8 cellular contexts compared by ENCODE assay signal in the genomic region with DNA sequence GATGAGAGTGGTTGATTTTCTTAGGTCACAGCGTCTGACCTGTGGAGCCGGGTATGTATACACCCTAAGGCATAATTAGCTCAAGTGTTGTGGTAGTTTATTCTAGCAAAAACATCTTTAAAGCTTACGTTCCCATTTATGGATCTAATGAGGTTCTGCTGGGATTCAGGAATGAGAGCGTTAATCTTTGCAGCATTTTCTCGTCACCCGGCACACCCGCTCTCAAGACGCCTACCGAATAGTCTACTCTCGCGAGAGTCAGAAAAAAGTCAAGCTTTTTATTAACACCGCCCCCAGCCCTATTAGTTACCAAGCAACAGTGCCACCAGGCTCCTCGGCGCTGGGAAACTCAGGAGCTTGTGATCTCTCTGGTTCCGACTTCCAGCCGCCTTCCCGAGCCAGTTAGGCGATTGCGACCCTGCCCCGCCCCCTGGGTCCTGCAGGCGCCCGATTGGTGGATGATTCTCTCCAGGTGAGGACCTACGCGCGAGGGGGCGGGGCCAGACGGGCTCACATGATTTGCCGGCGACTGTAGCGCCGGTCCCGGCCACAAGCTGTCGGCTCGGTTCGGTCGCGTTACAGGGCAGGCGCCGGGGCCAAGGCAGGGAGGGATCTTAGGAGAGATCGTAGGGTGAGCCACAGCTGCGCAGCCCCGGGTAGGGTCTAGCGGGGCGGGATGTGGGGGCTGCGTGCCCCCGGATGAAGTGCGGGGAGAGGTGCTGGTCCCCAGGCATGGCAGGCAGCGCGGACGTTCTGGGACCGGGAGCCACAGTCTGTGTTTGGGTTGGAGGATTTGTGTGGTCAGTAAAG. TPM values are rescaled to one million over a fixed set of nuclear protein-coding genes. Genes with fewer than 3 reads are reported as not detected.
A peak's percentile ranks its signal among the peaks of the same experiment; 100 is the strongest.
DNase-seq lines count a peak whose midpoint lies in the region; ATAC-seq, FAIRE-seq and TF ChIP-seq lines count a peak whose summit lies in the region.

Gene PFKFB2, plus strand, starts transcription at position 540 of the 810 bp plus-strand sequence. CDS start 1,443 bp downstream, outside the sequence.

- peaks cover 37% of the 10 kb centered on the region for H3K4me1 Mint-ChIP-seq in T-helper 2 cell treated with Interferon-gamma antibody and Interleukin-4, amounts not matched to agents 5 μg/mL and 100 μg/mL, for 36 hours (ENCODE audit: low read depth)
- H3K4me1 Mint-ChIP-seq in astrocyte (ENCODE audit: low read depth, unreplicated experiment) (peaks cover 17% of the 10 kb centered on the region), progenitor cell of endocrine pancreas (ENCODE audit: low read depth) (peaks cover 16% of the 10 kb centered on the region)

- peak within 1 kb of the TSS; percentile 50 for H3K27ac ChIP-seq in astrocyte (ENCODE audit: low read depth, low read length)
- H3K27ac ChIP-seq in right atrium auricular region, result peak within 1 kb of the TSS; percentile 97 to 98
- H3K27ac ChIP-seq in upper lobe of right lung, result peak within 1 kb of the TSS; percentile 90

- no peak for TF ChIP-seq CTCF in GM13977 (IDR thresholded peaks at IDR 0.05; ENCODE audit: extremely low read depth, insufficient read depth, missing control alignments)
- TF ChIP-seq CTCF in astrocyte (IDR thresholded peaks at IDR 0.05; ENCODE audit: insufficient read depth, low read depth, low read length), result no peak
- no peak for TF ChIP-seq CTCF in right atrium auricular region (IDR thresholded peaks at IDR 0.05)
- TF ChIP-seq CTCF in progenitor cell of endocrine pancreas (IDR thresholded peaks at IDR 0.05; ENCODE audit: unreplicated experiment), result peak; percentile 29
- peak; percentile 20 for TF ChIP-seq CTCF in upper lobe of right lung (IDR thresholded peaks at IDR 0.05)

- H3K4me3 ChIP-seq in astrocyte (ENCODE audit: insufficient read depth, low read depth, low read length) (peak within 1 kb of the TSS; percentile 71), right atrium auricular region (peak within 1 kb of the TSS; percentile 64 to 74), upper lobe of right lung (peak within 1 kb of the TSS; percentile 71)

- peaks cover 13% of the 10 kb centered on the region for H3K36me3 Mint-ChIP-seq in T-helper 2 cell treated with Interferon-gamma antibody and Interleukin-4, amounts not matched to agents 5 μg/mL and 100 μg/mL, for 36 hours (ENCODE audit: low read depth)
- H3K36me3 Mint-ChIP-seq in astrocyte (ENCODE audit: low read depth, unreplicated experiment) (peaks cover 3% of the 10 kb centered on the region), progenitor cell of endocrine pancreas (ENCODE audit: insufficient read depth) (peaks cover 4% of the 10 kb centered on the region)

- H4K20me1 ChIP-seq in astrocyte (ENCODE audit: insufficient read depth, low read length), result peaks cover 19% of the 10 kb centered on the region

- peak within 1 kb of the TSS; percentile 84 for H3K9ac ChIP-seq in astrocyte (ENCODE audit: low read length)

- H3K9me3 Mint-ChIP-seq in T-helper 2 cell treated with Interferon-gamma antibody and Interleukin-4, amounts not matched to agents 5 μg/mL and 100 μg/mL, for 36 hours, result no peaks in the 10 kb centered on the region
- no peaks in the 10 kb centered on the region for H3K9me3 Mint-ChIP-seq in astrocyte (ENCODE audit: unreplicated experiment)
- H3K9me3 Mint-ChIP-seq in progenitor cell of endocrine pancreas (ENCODE audit: low read depth), result no peaks in the 10 kb centered on the region

- intact Hi-C loops in upper lobe of right lung (cut with DNase I), result no loop called here

- H3K9me3 ChIP-seq in astrocyte (ENCODE audit: insufficient read depth, low read depth, low read length), result no peaks in the 10 kb centered on the region
- no peaks in the 10 kb centered on the region for H3K9me3 ChIP-seq in right atrium auricular region
- H3K9me3 ChIP-seq in upper lobe of right lung, result no peaks in the 10 kb centered on the region

- no peak for FAIRE-seq in astrocyte (lab: Jason Lieb, UNC)

- in situ Hi-C loops in GM13977 (cut with MboI; ENCODE audit: low pct_unique_long_range_greater_than_20kb, low sequenced_read_pairs, unreplicated experiment), result no loop called here

- H3K4me3 Mint-ChIP-seq in T-helper 2 cell treated with Interferon-gamma antibody and Interleukin-4, amounts not matched to agents 5 μg/mL and 100 μg/mL, for 36 hours, result peak within 1 kb of the TSS; percentile 99
- H3K4me3 Mint-ChIP-seq in astrocyte (ENCODE audit: unreplicated experiment) (peak within 1 kb of the TSS; percentile 100), progenitor cell of endocrine pancreas (ENCODE audit: low read depth) (peak within 1 kb of the TSS; percentile 97)

- peaks cover 22% of the 10 kb centered on the region for H3K4me1 ChIP-seq in astrocyte (ENCODE audit: insufficient read depth, low read length)
- peaks cover 0 to 34% of the 10 kb centered on the region in 2 donors for H3K4me1 ChIP-seq in right atrium auricular region
- peaks cover 19% of the 10 kb centered on the region for H3K4me1 ChIP-seq in upper lobe of right lung

- peak within 1 kb of the TSS; percentile 87 for H3K27ac Mint-ChIP-seq in T-helper 2 cell treated with Interferon-gamma antibody and Interleukin-4, amounts not matched to agents 5 μg/mL and 100 μg/mL, for 36 hours
- H3K27ac Mint-ChIP-seq in astrocyte (ENCODE audit: unreplicated experiment) (peak within 1 kb of the TSS; percentile 92), progenitor cell of endocrine pancreas (peak within 1 kb of the TSS; percentile 98)

- H3K79me2 ChIP-seq in astrocyte (ENCODE audit: insufficient read depth, low read length), result peaks cover 29% of the 10 kb centered on the region

- peak within 1 kb of the TSS; percentile 93 for H3K4me2 ChIP-seq in astrocyte (ENCODE audit: low read length)

- ATAC-seq in HG02840 (IDR thresholded peaks at IDR 0.05; ENCODE audit: low FRiP score, unreplicated experiment) (peak; percentile 72), upper lobe of right lung (peak; percentile 94)

- H3K36me3 ChIP-seq in astrocyte (ENCODE audit: insufficient read depth, low read length) (peaks cover 13% of the 10 kb centered on the region), right atrium auricular region (peaks cover 12% of the 10 kb centered on the region), upper lobe of right lung (peaks cover 16% of the 10 kb centered on the region)

- peak within 1 kb of the TSS; percentile 97 for H2AFZ ChIP-seq in astrocyte (ENCODE audit: low read depth, low read length)

- DNase-seq in GM13977 (ENCODE audit: low spot score), result peak; percentile 89
- DNase-seq in NCI-H1694 (lab: John Stamatoyannopoulos, UW), result peak; percentile 64
- peak; percentile 90 for DNase-seq in T-helper 2 cell treated with Interferon-gamma antibody and Interleukin-4, amounts not matched to agents 5 μg/mL and 100 μg/mL, for 36 hours (ENCODE audit: low spot score)
- DNase-seq in astrocyte (ENCODE audit: low read depth), result peak; percentile 87
- peak; percentile 98 for DNase-seq in right atrium auricular region (ENCODE audit: low spot score)
- peak; percentile 99 for DNase-seq in progenitor cell of endocrine pancreas (ENCODE audit: low spot score, unreplicated experiment)
- DNase-seq in upper lobe of right lung, result peak; percentile 100

- H3K27me3 Mint-ChIP-seq in T-helper 2 cell treated with Interferon-gamma antibody and Interleukin-4, amounts not matched to agents 5 μg/mL and 100 μg/mL, for 36 hours (ENCODE audit: low read depth), result peaks cover 9% of the 10 kb centered on the region
- no peaks in the 10 kb centered on the region for H3K27me3 Mint-ChIP-seq in astrocyte (ENCODE audit: low read depth, unreplicated experiment)
- H3K27me3 Mint-ChIP-seq in progenitor cell of endocrine pancreas, result peaks cover 6% of the 10 kb centered on the region

- H3K27me3 ChIP-seq in astrocyte (ENCODE audit: insufficient read depth, low read length) (no peaks in the 10 kb centered on the region), right atrium auricular region (no peaks in the 10 kb centered on the region), upper lobe of right lung (no peaks in the 10 kb centered on the region)

RNA-seq across cellular contexts. Expression of gene PFKFB2, which starts in this region (rescaled TPM):
- total RNA-seq in astrocyte (6.2 and 6.9 TPM in 2 replicates), right atrium auricular region (10 to 100 TPM; 11.8 to 27.5 TPM), progenitor cell of endocrine pancreas (9.6 and 10.6 TPM in 2 replicates), upper lobe of right lung (49.9 TPM)

Comparison
In these comparisons a context has a peak if more than half of its experiments do, and no peak if none do; other contexts are left out.
1. Peak in every context shown above with its lines: DNase-seq, ATAC-seq, H3K4me3 ChIP-seq and H3K27ac ChIP-seq.
2. CTCF ChIP-seq: peak in progenitor cell of endocrine pancreas (single experiment) and upper lobe of right lung (single experiment); none in GM13977 (single experiment), astrocyte (single experiment) and right atrium auricular region (0 of 2).